Comparison of ENCODE assay signal across 1 cellular context in the genomic region with DNA sequence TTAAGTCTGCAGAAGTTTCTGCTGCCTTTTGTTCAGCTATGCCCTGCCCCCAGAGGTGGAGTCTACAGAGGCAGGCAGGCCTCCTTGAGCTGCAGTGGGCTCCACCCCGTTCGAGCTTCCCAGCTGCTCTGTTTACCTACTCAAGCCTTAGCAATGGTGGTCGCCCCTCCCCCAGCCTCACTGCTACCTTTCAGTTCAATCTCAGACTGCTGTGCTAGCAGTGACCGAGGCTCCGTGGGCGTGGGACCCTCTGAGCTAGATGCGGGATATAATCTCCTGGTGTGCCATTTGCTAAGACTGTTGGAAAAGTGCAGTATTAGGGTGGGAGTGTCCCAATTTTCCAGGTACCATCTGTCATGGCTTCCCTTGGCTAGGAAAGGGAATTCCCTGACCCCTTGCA. TPM values are rescaled to one million over a fixed set of nuclear protein-coding genes. Genes with fewer than 3 reads are reported as not detected.
"Had no signal": no experiment of that assay in that cellular context is flagged by ENCODE, and none has a peak within 500 bp of the region (broad histone marks: within the 10 kb centered on the region; RNA-seq: fewer than 3 reads in every experiment).

No MANE protein-coding gene starts in this region.

RNA-seq across cellular contexts. Expression of a gene that starts 13.0 kb away (rescaled TPM):
- total RNA-seq: G401 had no signal
